27 cellular contexts compared by ENCODE assay signal in the genomic region with DNA sequence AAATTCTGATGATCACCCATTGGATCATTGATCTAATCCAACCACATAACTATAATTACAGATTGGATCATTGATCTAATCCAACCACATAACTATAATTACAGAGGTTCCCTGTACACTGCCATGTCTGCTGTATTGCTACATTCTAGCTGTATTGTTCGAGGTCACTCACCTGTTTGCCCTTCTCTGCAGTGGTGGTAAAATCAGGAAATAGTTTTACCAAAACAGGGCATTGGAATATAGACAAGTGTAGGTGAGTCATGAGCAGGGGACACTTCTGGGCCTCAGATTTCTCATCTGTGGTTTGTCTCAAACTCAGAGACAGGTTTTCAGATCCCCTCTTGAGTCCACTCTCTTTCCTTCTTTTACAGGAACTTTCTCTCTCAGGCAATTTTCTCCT. TPM values are rescaled to one million over a fixed set of nuclear protein-coding genes. Genes with fewer than 3 reads are reported as not detected.
DNase-seq lines count a peak whose midpoint lies in the region; ATAC-seq and TF ChIP-seq lines count a peak whose summit lies in the region.
"Had no signal": no experiment of that assay in that cellular context is flagged by ENCODE, and none has a peak within 500 bp of the region (broad histone marks: within the 10 kb centered on the region; RNA-seq: fewer than 3 reads in every experiment).

No MANE protein-coding gene starts in this region.

- H3K36me3 Mint-ChIP-seq in nephron progenitor cell (ENCODE audit: low read depth), result peaks cover 18% of the 10 kb centered on the region
- H3K36me3 Mint-ChIP-seq: activated CD8-positive, alpha-beta memory T cell treated with anti-CD3 and anti-CD28 coated beads, Interleukin-2, amount 10 ng/mL, durations not matched to agents 7 days and 5 days; activated naive CD8-positive, alpha-beta T cell treated with anti-CD3 and anti-CD28 coated beads, Interleukin-2, amount 10 ng/mL, durations not matched to agents 7 days and 5 days had no signal

- H3K4me1 ChIP-seq in foreskin keratinocyte, result no peaks in the 10 kb centered on the region
- H3K4me1 ChIP-seq: esophagus muscularis mucosa, gastroesophageal sphincter had no signal

- ATAC-seq in foreskin keratinocyte (peak; percentile 37), HG03159 (IDR thresholded peaks at IDR 0.05; ENCODE audit: unreplicated experiment) (no peak)
- ATAC-seq: activated CD8-positive, alpha-beta memory T cell treated with anti-CD3 and anti-CD28 coated beads, Interleukin-2, amount 10 ng/mL, durations not matched to agents 7 days and 5 days; gastroesophageal sphincter; left cardiac atrium had no signal

- DNase-seq in GM13977 (ENCODE audit: low spot score) (peak; percentile 9), NCI-H2029 treated with DMSO at 0.1 percent for 48 hours (lab: John Stamatoyannopoulos, UW) (peak; percentile 31), foreskin keratinocyte (no peak), myocyte (ENCODE audit: low read depth) (peak; percentile 25), nephron progenitor cell (no peak), RWPE1 (ENCODE audit: low spot score) (no peak)
- DNase-seq: activated CD4-positive, alpha-beta T cell treated with anti-CD3 and anti-CD28 coated beads for 4 hours; activated CD8-positive, alpha-beta memory T cell treated with anti-CD3 and anti-CD28 coated beads, Interleukin-2, amount 10 ng/mL, durations not matched to agents 7 days and 5 days; activated naive CD8-positive, alpha-beta T cell treated with anti-CD3 and anti-CD28 coated beads, Interleukin-2, amount 10 ng/mL, durations not matched to agents 7 days and 5 days; AML-193; COR-L47; effector memory CD4-positive, alpha-beta T cell; KBM-7; left cardiac atrium; NCI-H2081; NCI-H510A; posterior cingulate gyrus; Right ventricle myocardium superior; stimulated activated CD4-positive, alpha-beta T cell treated with anti-CD3 and anti-CD28 coated beads, Interleukin-1b, Interleukin-23, amount 100 ng/mL, for 48 hours; stimulated activated naive CD4-positive, alpha-beta T cell; thyroid gland had no signal

- CTCF ChIA-PET in RWPE1 (lab: Yijun Ruan, JAX), result interaction anchor here (0.7 kb wide), 1 partner anchor 333 kb away, joined by 4 read pairs; no protein-coding TSS in a partner anchor

- TF ChIP-seq CTCF in GM13977 (IDR thresholded peaks at IDR 0.05; ENCODE audit: extremely low read depth, insufficient read depth, missing control alignments), result no peak
- no peak for TF ChIP-seq CTCF in foreskin keratinocyte (conservative IDR thresholded peaks at IDR 0.05)
- TF ChIP-seq CTCF in nephron progenitor cell (IDR thresholded peaks at IDR 0.05), result no peak
- no peak for TF ChIP-seq CTCF in RWPE1 (conservative IDR thresholded peaks at IDR 0.05; ENCODE audit: low read depth)

- no peak overlapping the region for H3K27ac Mint-ChIP-seq in nephron progenitor cell
- H3K27ac Mint-ChIP-seq: activated CD8-positive, alpha-beta memory T cell treated with anti-CD3 and anti-CD28 coated beads, Interleukin-2, amount 10 ng/mL, durations not matched to agents 7 days and 5 days; activated naive CD8-positive, alpha-beta T cell treated with anti-CD3 and anti-CD28 coated beads, Interleukin-2, amount 10 ng/mL, durations not matched to agents 7 days and 5 days; activated T-helper 1 cell treated with anti-CD3 and anti-CD28 coated beads, Interleukin-12 subunit alpha, Interleukin-12 subunit beta, Interleukin-2, Interleukin-4 antibody, amounts not matched to agents 30 ng/mL and 10 ng/mL and 1 ng/mL, durations not matched to agents 14 hours and 24 hours and 36 hours; nephron had no signal

- peaks cover 9% of the 10 kb centered on the region for H3K27me3 Mint-ChIP-seq in nephron progenitor cell (ENCODE audit: low read depth, poor library complexity)

- no peak overlapping the region for H3K4me3 Mint-ChIP-seq in nephron progenitor cell
- H3K4me3 Mint-ChIP-seq: activated CD8-positive, alpha-beta memory T cell treated with anti-CD3 and anti-CD28 coated beads, Interleukin-2, amount 10 ng/mL, durations not matched to agents 7 days and 5 days; activated naive CD8-positive, alpha-beta T cell treated with anti-CD3 and anti-CD28 coated beads, Interleukin-2, amount 10 ng/mL, durations not matched to agents 7 days and 5 days; activated T-helper 1 cell treated with anti-CD3 and anti-CD28 coated beads, Interleukin-12 subunit alpha, Interleukin-12 subunit beta, Interleukin-2, Interleukin-4 antibody, amounts not matched to agents 30 ng/mL and 10 ng/mL and 1 ng/mL, durations not matched to agents 14 hours and 24 hours and 36 hours; nephron had no signal

- H3K4me1 Mint-ChIP-seq in nephron progenitor cell, result peaks cover 11% of the 10 kb centered on the region
- H3K4me1 Mint-ChIP-seq: activated CD8-positive, alpha-beta memory T cell treated with anti-CD3 and anti-CD28 coated beads, Interleukin-2, amount 10 ng/mL, durations not matched to agents 7 days and 5 days; activated naive CD8-positive, alpha-beta T cell treated with anti-CD3 and anti-CD28 coated beads, Interleukin-2, amount 10 ng/mL, durations not matched to agents 7 days and 5 days had no signal

- in situ Hi-C loops in GM13977 (cut with MboI; ENCODE audit: low pct_unique_long_range_greater_than_20kb, low sequenced_read_pairs, unreplicated experiment), result no loop called here

- POLR2A ChIA-PET in RWPE1 (lab: Yijun Ruan, JAX; ENCODE audit: low non-redundant PET), result no interaction called here

- no peaks in the 10 kb centered on the region for H3K9me3 Mint-ChIP-seq in nephron progenitor cell
- H3K9me3 Mint-ChIP-seq: activated naive CD8-positive, alpha-beta T cell treated with anti-CD3 and anti-CD28 coated beads, Interleukin-2, amount 10 ng/mL, durations not matched to agents 7 days and 5 days; activated T-helper 1 cell treated with anti-CD3 and anti-CD28 coated beads, Interleukin-12 subunit alpha, Interleukin-12 subunit beta, Interleukin-2, Interleukin-4 antibody, amounts not matched to agents 30 ng/mL and 10 ng/mL and 1 ng/mL, durations not matched to agents 14 hours and 24 hours and 36 hours had no signal

- no peak overlapping the region for H3K27ac ChIP-seq in foreskin keratinocyte
- no peak overlapping the region for H3K27ac ChIP-seq in RWPE1
- H3K27ac ChIP-seq: esophagus muscularis mucosa, gastroesophageal sphincter, HL-60, thyroid gland had no signal

- no peaks in the 10 kb centered on the region for H3K27me3 ChIP-seq in foreskin keratinocyte
- H3K27me3 ChIP-seq: esophagus muscularis mucosa, gastroesophageal sphincter, thyroid gland had no signal

RNA-seq across cellular contexts. Expression of a gene that starts 9.0 kb away (rescaled TPM):
- total RNA-seq in foreskin keratinocyte (64.6 and 73.1 TPM in 2 replicates), myocyte (28.4 and 32.0 TPM in 2 replicates)
- 7.6 and 10.1 TPM in 2 replicates for polyA plus RNA-seq in foreskin keratinocyte
- polyA plus RNA-seq in myocyte (2012), result 13.1 TPM

Comparison
In these comparisons a context has a peak if more than half of its experiments do, and no peak if none do; other contexts are left out.
1. DNase-seq: peak in GM13977 (single experiment), NCI-H2029 treated with DMSO at 0.1 percent for 48 hours (single experiment) and myocyte (single experiment); none in foreskin keratinocyte (0 of 2), nephron progenitor cell (single experiment) and RWPE1 (single experiment).